ENCODE assay signal across 1 cellular context in genomic region chr2:58434692-58435091, GRCh38.
TF ChIP-seq lines count a peak whose summit lies in the region.

No MANE protein-coding gene starts in this region.

TF ChIP-seq in GM23338, 12 proteins besides CTCF, POLR2A, EP300 and RAD21 (continued from another document):
- no peak for TF ChIP-seq ZNF462 (CRISPR knock-in tag; IDR thresholded peaks at IDR 0.05)
- TF ChIP-seq, protein P1, sequence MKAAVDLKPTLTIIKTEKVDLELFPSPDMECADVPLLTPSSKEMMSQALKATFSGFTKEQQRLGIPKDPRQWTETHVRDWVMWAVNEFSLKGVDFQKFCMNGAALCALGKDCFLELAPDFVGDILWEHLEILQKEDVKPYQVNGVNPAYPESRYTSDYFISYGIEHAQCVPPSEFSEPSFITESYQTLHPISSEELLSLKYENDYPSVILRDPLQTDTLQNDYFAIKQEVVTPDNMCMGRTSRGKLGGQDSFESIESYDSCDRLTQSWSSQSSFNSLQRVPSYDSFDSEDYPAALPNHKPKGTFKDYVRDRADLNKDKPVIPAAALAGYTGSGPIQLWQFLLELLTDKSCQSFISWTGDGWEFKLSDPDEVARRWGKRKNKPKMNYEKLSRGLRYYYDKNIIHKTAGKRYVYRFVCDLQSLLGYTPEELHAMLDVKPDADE (IDR thresholded peaks at IDR 0.05): no peak
- TF ChIP-seq, protein P2, sequence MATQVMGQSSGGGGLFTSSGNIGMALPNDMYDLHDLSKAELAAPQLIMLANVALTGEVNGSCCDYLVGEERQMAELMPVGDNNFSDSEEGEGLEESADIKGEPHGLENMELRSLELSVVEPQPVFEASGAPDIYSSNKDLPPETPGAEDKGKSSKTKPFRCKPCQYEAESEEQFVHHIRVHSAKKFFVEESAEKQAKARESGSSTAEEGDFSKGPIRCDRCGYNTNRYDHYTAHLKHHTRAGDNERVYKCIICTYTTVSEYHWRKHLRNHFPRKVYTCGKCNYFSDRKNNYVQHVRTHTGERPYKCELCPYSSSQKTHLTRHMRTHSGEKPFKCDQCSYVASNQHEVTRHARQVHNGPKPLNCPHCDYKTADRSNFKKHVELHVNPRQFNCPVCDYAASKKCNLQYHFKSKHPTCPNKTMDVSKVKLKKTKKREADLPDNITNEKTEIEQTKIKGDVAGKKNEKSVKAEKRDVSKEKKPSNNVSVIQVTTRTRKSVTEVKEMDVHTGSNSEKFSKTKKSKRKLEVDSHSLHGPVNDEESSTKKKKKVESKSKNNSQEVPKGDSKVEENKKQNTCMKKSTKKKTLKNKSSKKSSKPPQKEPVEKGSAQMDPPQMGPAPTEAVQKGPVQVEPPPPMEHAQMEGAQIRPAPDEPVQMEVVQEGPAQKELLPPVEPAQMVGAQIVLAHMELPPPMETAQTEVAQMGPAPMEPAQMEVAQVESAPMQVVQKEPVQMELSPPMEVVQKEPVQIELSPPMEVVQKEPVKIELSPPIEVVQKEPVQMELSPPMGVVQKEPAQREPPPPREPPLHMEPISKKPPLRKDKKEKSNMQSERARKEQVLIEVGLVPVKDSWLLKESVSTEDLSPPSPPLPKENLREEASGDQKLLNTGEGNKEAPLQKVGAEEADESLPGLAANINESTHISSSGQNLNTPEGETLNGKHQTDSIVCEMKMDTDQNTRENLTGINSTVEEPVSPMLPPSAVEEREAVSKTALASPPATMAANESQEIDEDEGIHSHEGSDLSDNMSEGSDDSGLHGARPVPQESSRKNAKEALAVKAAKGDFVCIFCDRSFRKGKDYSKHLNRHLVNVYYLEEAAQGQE (IDR thresholded peaks at IDR 0.05; ENCODE audit: unreplicated experiment): no peak
- TF ChIP-seq ZNF331 (CRISPR knock-in tag; IDR thresholded peaks at IDR 0.05; ENCODE audit: low read depth): no peak
